ENCODE assay signal across 1 cellular context in the genomic region with DNA sequence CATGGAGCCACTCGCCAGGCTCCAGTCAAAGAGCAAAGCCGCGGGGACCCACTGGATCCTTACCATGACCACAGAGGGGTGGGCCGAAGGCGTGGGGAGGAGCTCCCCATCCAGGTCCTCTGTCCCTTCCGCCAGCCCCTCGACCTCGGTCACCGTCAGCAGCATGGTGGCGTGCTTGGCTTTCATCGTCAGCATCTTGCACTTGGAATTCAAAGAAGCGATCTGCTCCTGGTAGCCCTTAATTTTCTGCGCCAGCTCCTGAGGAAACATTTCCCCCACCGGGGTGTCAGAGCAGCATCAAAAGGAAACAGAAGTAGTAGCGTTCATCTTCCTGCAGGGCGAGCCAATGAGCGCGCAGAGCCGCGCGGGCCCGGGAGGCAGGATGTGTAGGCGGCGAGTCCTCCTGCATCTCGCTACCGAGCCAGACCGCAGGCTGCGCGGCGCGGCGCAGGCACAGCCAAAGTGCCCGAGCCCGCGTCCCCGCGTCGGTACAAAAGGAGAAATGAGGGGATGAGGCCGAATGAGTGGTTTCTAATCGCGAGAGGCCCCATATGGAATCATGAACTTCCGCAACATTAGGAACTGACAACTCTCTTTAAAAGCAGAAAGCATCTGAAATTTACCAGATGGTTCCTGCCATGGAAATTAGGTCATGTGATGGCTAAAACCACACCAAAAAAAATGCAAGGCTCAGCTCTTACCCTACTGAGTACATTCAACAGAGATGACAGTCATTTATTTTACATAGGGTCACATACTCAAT.
A peak's percentile ranks its signal among the peaks of the same experiment; 100 is the strongest.
TF ChIP-seq lines count a peak whose summit lies in the region.

No MANE protein-coding gene starts in this region.

TF ChIP-seq in HepG2, 621 proteins besides CTCF, POLR2A, EP300 and RAD21 (continued from another document and continues in another):
- TF ChIP-seq, protein P1, sequence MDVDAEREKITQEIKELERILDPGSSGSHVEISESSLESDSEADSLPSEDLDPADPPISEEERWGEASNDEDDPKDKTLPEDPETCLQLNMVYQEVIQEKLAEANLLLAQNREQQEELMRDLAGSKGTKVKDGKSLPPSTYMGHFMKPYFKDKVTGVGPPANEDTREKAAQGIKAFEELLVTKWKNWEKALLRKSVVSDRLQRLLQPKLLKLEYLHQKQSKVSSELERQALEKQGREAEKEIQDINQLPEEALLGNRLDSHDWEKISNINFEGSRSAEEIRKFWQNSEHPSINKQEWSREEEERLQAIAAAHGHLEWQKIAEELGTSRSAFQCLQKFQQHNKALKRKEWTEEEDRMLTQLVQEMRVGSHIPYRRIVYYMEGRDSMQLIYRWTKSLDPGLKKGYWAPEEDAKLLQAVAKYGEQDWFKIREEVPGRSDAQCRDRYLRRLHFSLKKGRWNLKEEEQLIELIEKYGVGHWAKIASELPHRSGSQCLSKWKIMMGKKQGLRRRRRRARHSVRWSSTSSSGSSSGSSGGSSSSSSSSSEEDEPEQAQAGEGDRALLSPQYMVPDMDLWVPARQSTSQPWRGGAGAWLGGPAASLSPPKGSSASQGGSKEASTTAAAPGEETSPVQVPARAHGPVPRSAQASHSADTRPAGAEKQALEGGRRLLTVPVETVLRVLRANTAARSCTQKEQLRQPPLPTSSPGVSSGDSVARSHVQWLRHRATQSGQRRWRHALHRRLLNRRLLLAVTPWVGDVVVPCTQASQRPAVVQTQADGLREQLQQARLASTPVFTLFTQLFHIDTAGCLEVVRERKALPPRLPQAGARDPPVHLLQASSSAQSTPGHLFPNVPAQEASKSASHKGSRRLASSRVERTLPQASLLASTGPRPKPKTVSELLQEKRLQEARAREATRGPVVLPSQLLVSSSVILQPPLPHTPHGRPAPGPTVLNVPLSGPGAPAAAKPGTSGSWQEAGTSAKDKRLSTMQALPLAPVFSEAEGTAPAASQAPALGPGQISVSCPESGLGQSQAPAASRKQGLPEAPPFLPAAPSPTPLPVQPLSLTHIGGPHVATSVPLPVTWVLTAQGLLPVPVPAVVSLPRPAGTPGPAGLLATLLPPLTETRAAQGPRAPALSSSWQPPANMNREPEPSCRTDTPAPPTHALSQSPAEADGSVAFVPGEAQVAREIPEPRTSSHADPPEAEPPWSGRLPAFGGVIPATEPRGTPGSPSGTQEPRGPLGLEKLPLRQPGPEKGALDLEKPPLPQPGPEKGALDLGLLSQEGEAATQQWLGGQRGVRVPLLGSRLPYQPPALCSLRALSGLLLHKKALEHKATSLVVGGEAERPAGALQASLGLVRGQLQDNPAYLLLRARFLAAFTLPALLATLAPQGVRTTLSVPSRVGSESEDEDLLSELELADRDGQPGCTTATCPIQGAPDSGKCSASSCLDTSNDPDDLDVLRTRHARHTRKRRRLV (CRISPR knock-in tag; IDR thresholded peaks at IDR 0.05): peak; percentile 87; the same call in 1 of the 2 replicates
- TF ChIP-seq SMC3 (IDR thresholded peaks at IDR 0.05; ENCODE audit: low read length) (peak; percentile 26; the same call in 1 of the 2 replicates), MBD4 (IDR thresholded peaks at IDR 0.05; ENCODE audit: borderline replicate concordance, low read length) (no peak), CC2D1A (CRISPR knock-in tag; IDR thresholded peaks at IDR 0.05) (no peak), SKI (IDR thresholded peaks at IDR 0.05; ENCODE audit: partially characterized antibody) (no peak), SP4 (CRISPR knock-in tag; IDR thresholded peaks at IDR 0.05) (peak; percentile 77), ZSCAN12 (CRISPR knock-in tag; IDR thresholded peaks at IDR 0.05) (no peak), ZNF768 (CRISPR knock-in tag; IDR thresholded peaks at IDR 0.05) (peak; percentile 76; the same call in 1 of the 2 replicates), MBNL3 (CRISPR knock-in tag; conservative IDR thresholded peaks at IDR 0.05) (no peak), SPEN (CRISPR knock-in tag; IDR thresholded peaks at IDR 0.05; ENCODE audit: low read depth) (peak; percentile 84; the same call in 1 of the 2 replicates), ZNF263 (CRISPR knock-in tag; IDR thresholded peaks at IDR 0.05) (no peak; the same call in none of the 2 replicates), ZNF383 (CRISPR knock-in tag; IDR thresholded peaks at IDR 0.05; ENCODE audit: borderline replicate concordance) (no peak), ZNF788 (CRISPR knock-in tag; IDR thresholded peaks at IDR 0.05; ENCODE audit: borderline replicate concordance) (peak; percentile 65; the same call in 1 of the 2 replicates), ZSCAN20 (CRISPR knock-in tag; IDR thresholded peaks at IDR 0.05; ENCODE audit: borderline replicate concordance) (0 out of 2 replicates have a peak, but pooled peaks have one; percentile 23), ZFP1 (CRISPR knock-in tag; IDR thresholded peaks at IDR 0.05) (0 out of 2 replicates have a peak, but pooled peaks have one; percentile 13), ARID2 (CRISPR knock-in tag; IDR thresholded peaks at IDR 0.05; ENCODE audit: borderline replicate concordance) (no peak), JUND (CRISPR knock-in tag; IDR thresholded peaks at IDR 0.05) (peak; percentile 53; the same call in 1 of the 2 replicates), TOPORS (CRISPR knock-in tag; IDR thresholded peaks at IDR 0.05) (peak; percentile 69), YEATS2 (CRISPR knock-in tag; IDR thresholded peaks at IDR 0.05; ENCODE audit: borderline replicate concordance) (peak; percentile 66; the same call in 1 of the 2 replicates), PRPF4 (IDR thresholded peaks at IDR 0.05; ENCODE audit: low read depth, low read length, poor library complexity, severe bottlenecking) (no peak), ZNF816 (CRISPR knock-in tag; IDR thresholded peaks at IDR 0.05; ENCODE audit: borderline replicate concordance) (peak; percentile 97), ZNF510 (CRISPR knock-in tag; IDR thresholded peaks at IDR 0.05; ENCODE audit: low read depth) (peak; percentile 98), RBAK (CRISPR knock-in tag; IDR thresholded peaks at IDR 0.05) (peak; percentile 11; the same call in 1 of the 2 replicates), MTF1 (CRISPR knock-in tag; IDR thresholded peaks at IDR 0.05) (no peak), ZNF616 (CRISPR knock-in tag; IDR thresholded peaks at IDR 0.05; ENCODE audit: low read depth) (no peak), ONECUT2 (CRISPR knock-in tag; IDR thresholded peaks at IDR 0.05) (no peak)
- TF ChIP-seq, protein P2, sequence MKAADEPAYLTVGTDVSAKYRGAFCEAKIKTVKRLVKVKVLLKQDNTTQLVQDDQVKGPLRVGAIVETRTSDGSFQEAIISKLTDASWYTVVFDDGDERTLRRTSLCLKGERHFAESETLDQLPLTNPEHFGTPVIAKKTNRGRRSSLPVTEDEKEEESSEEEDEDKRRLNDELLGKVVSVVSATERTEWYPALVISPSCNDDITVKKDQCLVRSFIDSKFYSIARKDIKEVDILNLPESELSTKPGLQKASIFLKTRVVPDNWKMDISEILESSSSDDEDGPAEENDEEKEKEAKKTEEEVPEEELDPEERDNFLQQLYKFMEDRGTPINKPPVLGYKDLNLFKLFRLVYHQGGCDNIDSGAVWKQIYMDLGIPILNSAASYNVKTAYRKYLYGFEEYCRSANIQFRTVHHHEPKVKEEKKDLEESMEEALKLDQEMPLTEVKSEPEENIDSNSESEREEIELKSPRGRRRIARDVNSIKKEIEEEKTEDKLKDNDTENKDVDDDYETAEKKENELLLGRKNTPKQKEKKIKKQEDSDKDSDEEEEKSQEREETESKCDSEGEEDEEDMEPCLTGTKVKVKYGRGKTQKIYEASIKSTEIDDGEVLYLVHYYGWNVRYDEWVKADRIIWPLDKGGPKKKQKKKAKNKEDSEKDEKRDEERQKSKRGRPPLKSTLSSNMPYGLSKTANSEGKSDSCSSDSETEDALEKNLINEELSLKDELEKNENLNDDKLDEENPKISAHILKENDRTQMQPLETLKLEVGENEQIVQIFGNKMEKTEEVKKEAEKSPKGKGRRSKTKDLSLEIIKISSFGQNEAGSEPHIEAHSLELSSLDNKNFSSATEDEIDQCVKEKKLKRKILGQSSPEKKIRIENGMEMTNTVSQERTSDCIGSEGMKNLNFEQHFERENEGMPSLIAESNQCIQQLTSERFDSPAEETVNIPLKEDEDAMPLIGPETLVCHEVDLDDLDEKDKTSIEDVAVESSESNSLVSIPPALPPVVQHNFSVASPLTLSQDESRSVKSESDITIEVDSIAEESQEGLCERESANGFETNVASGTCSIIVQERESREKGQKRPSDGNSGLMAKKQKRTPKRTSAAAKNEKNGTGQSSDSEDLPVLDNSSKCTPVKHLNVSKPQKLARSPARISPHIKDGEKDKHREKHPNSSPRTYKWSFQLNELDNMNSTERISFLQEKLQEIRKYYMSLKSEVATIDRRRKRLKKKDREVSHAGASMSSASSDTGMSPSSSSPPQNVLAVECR (CRISPR knock-in tag; IDR thresholded peaks at IDR 0.05; ENCODE audit: borderline replicate concordance): peak; percentile 89
- TF ChIP-seq, protein P3, sequence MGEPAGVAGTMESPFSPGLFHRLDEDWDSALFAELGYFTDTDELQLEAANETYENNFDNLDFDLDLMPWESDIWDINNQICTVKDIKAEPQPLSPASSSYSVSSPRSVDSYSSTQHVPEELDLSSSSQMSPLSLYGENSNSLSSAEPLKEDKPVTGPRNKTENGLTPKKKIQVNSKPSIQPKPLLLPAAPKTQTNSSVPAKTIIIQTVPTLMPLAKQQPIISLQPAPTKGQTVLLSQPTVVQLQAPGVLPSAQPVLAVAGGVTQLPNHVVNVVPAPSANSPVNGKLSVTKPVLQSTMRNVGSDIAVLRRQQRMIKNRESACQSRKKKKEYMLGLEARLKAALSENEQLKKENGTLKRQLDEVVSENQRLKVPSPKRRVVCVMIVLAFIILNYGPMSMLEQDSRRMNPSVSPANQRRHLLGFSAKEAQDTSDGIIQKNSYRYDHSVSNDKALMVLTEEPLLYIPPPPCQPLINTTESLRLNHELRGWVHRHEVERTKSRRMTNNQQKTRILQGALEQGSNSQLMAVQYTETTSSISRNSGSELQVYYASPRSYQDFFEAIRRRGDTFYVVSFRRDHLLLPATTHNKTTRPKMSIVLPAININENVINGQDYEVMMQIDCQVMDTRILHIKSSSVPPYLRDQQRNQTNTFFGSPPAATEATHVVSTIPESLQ (CRISPR knock-in tag; conservative IDR thresholded peaks at IDR 0.05): no peak
- TF ChIP-seq, protein P4, sequence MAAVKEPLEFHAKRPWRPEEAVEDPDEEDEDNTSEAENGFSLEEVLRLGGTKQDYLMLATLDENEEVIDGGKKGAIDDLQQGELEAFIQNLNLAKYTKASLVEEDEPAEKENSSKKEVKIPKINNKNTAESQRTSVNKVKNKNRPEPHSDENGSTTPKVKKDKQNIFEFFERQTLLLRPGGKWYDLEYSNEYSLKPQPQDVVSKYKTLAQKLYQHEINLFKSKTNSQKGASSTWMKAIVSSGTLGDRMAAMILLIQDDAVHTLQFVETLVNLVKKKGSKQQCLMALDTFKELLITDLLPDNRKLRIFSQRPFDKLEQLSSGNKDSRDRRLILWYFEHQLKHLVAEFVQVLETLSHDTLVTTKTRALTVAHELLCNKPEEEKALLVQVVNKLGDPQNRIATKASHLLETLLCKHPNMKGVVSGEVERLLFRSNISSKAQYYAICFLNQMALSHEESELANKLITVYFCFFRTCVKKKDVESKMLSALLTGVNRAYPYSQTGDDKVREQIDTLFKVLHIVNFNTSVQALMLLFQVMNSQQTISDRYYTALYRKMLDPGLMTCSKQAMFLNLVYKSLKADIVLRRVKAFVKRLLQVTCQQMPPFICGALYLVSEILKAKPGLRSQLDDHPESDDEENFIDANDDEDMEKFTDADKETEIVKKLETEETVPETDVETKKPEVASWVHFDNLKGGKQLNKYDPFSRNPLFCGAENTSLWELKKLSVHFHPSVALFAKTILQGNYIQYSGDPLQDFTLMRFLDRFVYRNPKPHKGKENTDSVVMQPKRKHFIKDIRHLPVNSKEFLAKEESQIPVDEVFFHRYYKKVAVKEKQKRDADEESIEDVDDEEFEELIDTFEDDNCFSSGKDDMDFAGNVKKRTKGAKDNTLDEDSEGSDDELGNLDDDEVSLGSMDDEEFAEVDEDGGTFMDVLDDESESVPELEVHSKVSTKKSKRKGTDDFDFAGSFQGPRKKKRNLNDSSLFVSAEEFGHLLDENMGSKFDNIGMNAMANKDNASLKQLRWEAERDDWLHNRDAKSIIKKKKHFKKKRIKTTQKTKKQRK (IDR thresholded peaks at IDR 0.05; ENCODE audit: low read length): no peak
- TF ChIP-seq, protein P5, sequence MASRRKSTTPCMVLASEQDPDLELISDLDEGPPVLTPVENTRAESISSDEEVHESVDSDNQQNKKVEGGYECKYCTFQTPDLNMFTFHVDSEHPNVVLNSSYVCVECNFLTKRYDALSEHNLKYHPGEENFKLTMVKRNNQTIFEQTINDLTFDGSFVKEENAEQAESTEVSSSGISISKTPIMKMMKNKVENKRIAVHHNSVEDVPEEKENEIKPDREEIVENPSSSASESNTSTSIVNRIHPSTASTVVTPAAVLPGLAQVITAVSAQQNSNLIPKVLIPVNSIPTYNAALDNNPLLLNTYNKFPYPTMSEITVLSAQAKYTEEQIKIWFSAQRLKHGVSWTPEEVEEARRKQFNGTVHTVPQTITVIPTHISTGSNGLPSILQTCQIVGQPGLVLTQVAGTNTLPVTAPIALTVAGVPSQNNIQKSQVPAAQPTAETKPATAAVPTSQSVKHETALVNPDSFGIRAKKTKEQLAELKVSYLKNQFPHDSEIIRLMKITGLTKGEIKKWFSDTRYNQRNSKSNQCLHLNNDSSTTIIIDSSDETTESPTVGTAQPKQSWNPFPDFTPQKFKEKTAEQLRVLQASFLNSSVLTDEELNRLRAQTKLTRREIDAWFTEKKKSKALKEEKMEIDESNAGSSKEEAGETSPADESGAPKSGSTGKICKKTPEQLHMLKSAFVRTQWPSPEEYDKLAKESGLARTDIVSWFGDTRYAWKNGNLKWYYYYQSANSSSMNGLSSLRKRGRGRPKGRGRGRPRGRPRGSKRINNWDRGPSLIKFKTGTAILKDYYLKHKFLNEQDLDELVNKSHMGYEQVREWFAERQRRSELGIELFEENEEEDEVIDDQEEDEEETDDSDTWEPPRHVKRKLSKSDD (CRISPR knock-in tag; IDR thresholded peaks at IDR 0.05; ENCODE audit: low read depth): peak; percentile 65; the same call in 1 of the 2 replicates
- TF ChIP-seq, protein P6, sequence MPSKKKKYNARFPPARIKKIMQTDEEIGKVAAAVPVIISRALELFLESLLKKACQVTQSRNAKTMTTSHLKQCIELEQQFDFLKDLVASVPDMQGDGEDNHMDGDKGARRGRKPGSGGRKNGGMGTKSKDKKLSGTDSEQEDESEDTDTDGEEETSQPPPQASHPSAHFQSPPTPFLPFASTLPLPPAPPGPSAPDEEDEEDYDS (CRISPR knock-in tag; IDR thresholded peaks at IDR 0.05): no peak
- TF ChIP-seq, protein P7, sequence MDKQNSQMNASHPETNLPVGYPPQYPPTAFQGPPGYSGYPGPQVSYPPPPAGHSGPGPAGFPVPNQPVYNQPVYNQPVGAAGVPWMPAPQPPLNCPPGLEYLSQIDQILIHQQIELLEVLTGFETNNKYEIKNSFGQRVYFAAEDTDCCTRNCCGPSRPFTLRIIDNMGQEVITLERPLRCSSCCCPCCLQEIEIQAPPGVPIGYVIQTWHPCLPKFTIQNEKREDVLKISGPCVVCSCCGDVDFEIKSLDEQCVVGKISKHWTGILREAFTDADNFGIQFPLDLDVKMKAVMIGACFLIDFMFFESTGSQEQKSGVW (CRISPR knock-in tag; IDR thresholded peaks at IDR 0.05; ENCODE audit: borderline replicate concordance): no peak
- TF ChIP-seq, protein P8, sequence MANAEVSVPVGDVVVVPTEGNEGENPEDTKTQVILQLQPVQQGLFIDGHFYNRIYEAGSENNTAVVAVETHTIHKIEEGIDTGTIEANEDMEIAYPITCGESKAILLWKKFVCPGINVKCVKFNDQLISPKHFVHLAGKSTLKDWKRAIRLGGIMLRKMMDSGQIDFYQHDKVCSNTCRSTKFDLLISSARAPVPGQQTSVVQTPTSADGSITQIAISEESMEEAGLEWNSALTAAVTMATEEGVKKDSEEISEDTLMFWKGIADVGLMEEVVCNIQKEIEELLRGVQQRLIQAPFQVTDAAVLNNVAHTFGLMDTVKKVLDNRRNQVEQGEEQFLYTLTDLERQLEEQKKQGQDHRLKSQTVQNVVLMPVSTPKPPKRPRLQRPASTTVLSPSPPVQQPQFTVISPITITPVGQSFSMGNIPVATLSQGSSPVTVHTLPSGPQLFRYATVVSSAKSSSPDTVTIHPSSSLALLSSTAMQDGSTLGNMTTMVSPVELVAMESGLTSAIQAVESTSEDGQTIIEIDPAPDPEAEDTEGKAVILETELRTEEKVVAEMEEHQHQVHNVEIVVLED (CRISPR knock-in tag; IDR thresholded peaks at IDR 0.05; ENCODE audit: borderline replicate concordance): no peak; the same call in 1 of the 2 replicates
